8 cellular contexts compared by ENCODE assay signal in genomic region chr1:61056674-61057439, GRCh38. TPM values are rescaled to one million over a fixed set of nuclear protein-coding genes. Genes with fewer than 3 reads are reported as not detected.
DNase-seq lines count a peak whose midpoint lies in the region; ATAC-seq and TF ChIP-seq lines count a peak whose summit lies in the region.

No MANE protein-coding gene starts in this region.

- no peaks in the 10 kb centered on the region for H3K9me3 ChIP-seq in mucosa of stomach (ENCODE audit: control insufficient read depth, low read length)
- no peaks in the 10 kb centered on the region for H3K9me3 ChIP-seq in transverse colon

- peaks cover 13% of the 10 kb centered on the region for H3K4me1 ChIP-seq in mucosa of stomach (ENCODE audit: control insufficient read depth, insufficient read depth, low read length)
- H3K4me1 ChIP-seq in transverse colon, result peaks cover 18 to 40% (median 27%) of the 10 kb centered on the region in 4 donors

- peak overlapping the region; percentile 46 for H3K4me3 ChIP-seq in GM06990 (replicated peaks; ENCODE audit: low read depth, low read length)
- peak overlapping the region; percentile 91 for H3K4me3 ChIP-seq in mucosa of stomach (ENCODE audit: low read length)
- peak overlapping the region; percentile 33 to 77 (median 63) for H3K4me3 ChIP-seq in transverse colon

- no peak for TF ChIP-seq EP300 in transverse colon (IDR thresholded peaks at IDR 0.05; ENCODE audit: low read depth)

- H3K9ac ChIP-seq in mucosa of stomach (ENCODE audit: low read length), result peak overlapping the region; percentile 77

- no peak for DNase-seq in GM06990 (ENCODE audit: extremely low read depth, insufficient read length)
- peak; percentile 62 for DNase-seq in NCI-H2227 (lab: John Stamatoyannopoulos, UW; ENCODE audit: unreplicated experiment)
- DNase-seq in activated CD8-positive, alpha-beta memory T cell treated with anti-CD3 and anti-CD28 coated beads for 24 hours, result peak; percentile 71
- peak; percentile 74 for DNase-seq in transverse colon

- ATAC-seq in esophagus mucosa (peak; percentile 83), HG02981 (IDR thresholded peaks at IDR 0.05; ENCODE audit: unreplicated experiment) (no peak), GM19395 (IDR thresholded peaks at IDR 0.05; ENCODE audit: unreplicated experiment) (no peak)

- intact Hi-C loops in transverse colon (cut with DNase I; ENCODE audit: low total_unique reads), result loop anchor here (1.0 to 10.0 kb wide), 2 partner anchors 198 to 279 kb away; no protein-coding TSS in a partner anchor

- H3K36me3 ChIP-seq in GM06990 (ENCODE audit: control insufficient read depth, insufficient read depth, low read length) (no peaks in the 10 kb centered on the region), mucosa of stomach (ENCODE audit: control insufficient read depth, insufficient read depth, low read length) (no peaks in the 10 kb centered on the region), transverse colon (no peaks in the 10 kb centered on the region)

- no peak for TF ChIP-seq POLR2A in transverse colon (IDR thresholded peaks at IDR 0.05)

- WGBS in transverse colon (ENCODE audit: low coverage in 1 of 2), 2 donors, result 2 to 8% methylated on average over 6 to 49 of the region's 49 CpGs

- H3K27ac ChIP-seq in transverse colon, result peak overlapping the region; percentile 79 to 96 (median 96)

- H3K27me3 ChIP-seq in GM06990 (replicated peaks; ENCODE audit: control insufficient read depth, insufficient read depth, low read length), result no peaks in the 10 kb centered on the region; the same call in none of the 2 replicates
- H3K27me3 ChIP-seq in mucosa of stomach (ENCODE audit: control insufficient read depth, insufficient read depth, low read length), result no peaks in the 10 kb centered on the region
- H3K27me3 ChIP-seq in transverse colon, result no peaks in the 10 kb centered on the region

- TF ChIP-seq CTCF in GM06990 (IDR thresholded peaks at IDR 0.05; ENCODE audit: insufficient read depth, low read length, poor library complexity, severe bottlenecking) (no peak), transverse colon (IDR thresholded peaks at IDR 0.05) (peak in 1 of 5 experiments; percentile 12)

- in situ Hi-C loops in transverse colon (cut with MboI; ENCODE audit: low pct_ligation_motif_present in 1 of 4, low pct_unique_long_range_greater_than_20kb in 1 of 4, low sequenced_read_pairs in 3 of 4), result loop anchor here in 3 of 4 donors (10.0 to 25.0 kb wide), 4 partner anchors 278 to 580 kb away; no protein-coding TSS in a partner anchor

RNA-seq across cellular contexts. Expression of gene NFIA, which starts 25.5 kb away (rescaled TPM):
- total RNA-seq in esophagus mucosa, result 47.5 TPM
- 10 to 100 TPM; 17.3 to 37.2 (median 29.8) TPM for total RNA-seq in transverse colon
